ENCODE assay signal across 20 cellular contexts in the genomic region with DNA sequence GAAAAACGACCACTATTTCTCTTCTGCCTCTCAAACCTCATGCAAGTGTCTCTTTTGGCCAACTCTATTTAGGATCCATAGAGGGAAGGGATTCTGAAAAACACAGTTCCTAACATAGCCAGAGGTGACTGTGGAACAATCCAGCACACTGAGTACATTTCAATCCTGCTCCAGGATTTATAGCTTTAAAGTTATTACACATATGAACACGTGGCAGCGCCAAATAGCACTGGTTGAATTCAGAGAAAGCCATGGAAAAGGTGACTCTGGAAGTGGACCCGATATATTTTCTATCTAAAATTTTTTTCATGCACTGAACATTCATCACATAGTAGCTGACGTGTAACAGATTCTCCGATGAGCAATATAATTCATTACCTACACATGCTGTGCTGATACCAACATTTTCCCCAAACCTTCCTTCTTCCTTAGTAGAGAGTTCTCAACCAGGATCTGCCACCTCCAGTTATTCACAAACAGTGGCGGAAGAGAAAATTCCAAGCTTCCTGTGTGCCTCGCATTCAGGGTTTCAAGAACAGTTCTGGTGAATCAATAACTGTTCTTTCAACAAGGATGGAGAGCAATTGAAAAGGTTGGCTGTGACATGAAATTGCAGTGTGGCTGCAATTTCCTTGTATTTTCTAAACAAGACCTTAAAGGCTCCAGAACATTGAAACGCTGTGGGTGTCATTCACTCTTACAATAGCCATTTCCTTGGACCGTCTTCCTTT. TPM values are rescaled to one million over a fixed set of nuclear protein-coding genes. Genes with fewer than 3 reads are reported as not detected.
DNase-seq lines count a peak whose midpoint lies in the region; ATAC-seq, FAIRE-seq and TF ChIP-seq lines count a peak whose summit lies in the region.
"Had no signal": no experiment of that assay in that cellular context is flagged by ENCODE, and none has a peak within 500 bp of the region (broad histone marks: within the 10 kb centered on the region; RNA-seq: fewer than 3 reads in every experiment).

No MANE protein-coding gene starts in this region.

- no peaks in the 10 kb centered on the region for H3K4me1 Mint-ChIP-seq in activated T-cell treated with anti-CD3 and anti-CD28 coated beads, Interleukin-2, amount 50 U/mL, for 4 hours (ENCODE audit: low read depth)
- H3K4me1 Mint-ChIP-seq: IgD-negative memory B cell had no signal

- no peak overlapping the region for H3K4me2 ChIP-seq in K562 (ENCODE audit: insufficient read depth, low read length)

- intact Hi-C loops in K562 (cut with micrococcal nuclease) = no loop called here

- POLR2A ChIA-PET in K562 (lab: Yijun Ruan, JAX) = interaction anchor here (0.6 kb wide), 1 partner anchor 21 kb away, joined by 3 read pairs; no protein-coding TSS in a partner anchor

- H3K79me2 ChIP-seq in K562 (ENCODE audit: control insufficient read depth, insufficient read depth, low read length) = no peaks in the 10 kb centered on the region

- no peaks in the 10 kb centered on the region for H3K9me1 ChIP-seq in K562 (ENCODE audit: control insufficient read depth, insufficient read depth, low read length)

- no TSS peak for BruUV-seq in K562 (replicated peaks; lab: Mats Ljungman, UMichigan)

- no peaks in the 10 kb centered on the region for H3K9me3 ChIP-seq in K562 (replicated peaks; ENCODE audit: control insufficient read depth, insufficient read depth, low read depth, low read length)

- no peak for TF ChIP-seq POLR2A in K562 (conservative IDR thresholded peaks at IDR 0.05)

- TF ChIP-seq EP300 in K562 (IDR thresholded peaks at IDR 0.05; ENCODE audit: low read length) = no peak

- in situ Hi-C loops in K562 (cut with MboI) = no loop called here

- peak; percentile 38 to 70 for TF ChIP-seq RAD21 in K562 (CRISPR knock-in tag; conservative IDR thresholded peaks at IDR 0.05 in 1 of 2, IDR thresholded peaks at IDR 0.05 in 1 of 2)

- H2AFZ ChIP-seq in K562 (ENCODE audit: low read depth, low read length) = no peak overlapping the region

- no peaks in the 10 kb centered on the region for H4K20me1 ChIP-seq in K562 (replicated peaks; ENCODE audit: control insufficient read depth, insufficient read depth, low read length)

- H3K4me1 ChIP-seq in K562 (replicated peaks in 1 of 2; ENCODE audit: control insufficient read depth in 2 of 2, insufficient read depth in 2 of 2, low read length in 2 of 2) = no peaks in the 10 kb centered on the region

- H3K9me3 Mint-ChIP-seq in activated T-cell treated with anti-CD3 and anti-CD28 coated beads, Interleukin-2, amount 50 U/mL, for 4 hours = no peaks in the 10 kb centered on the region
- H3K9me3 Mint-ChIP-seq: H9, IgD-negative memory B cell had no signal

- no peaks in the 10 kb centered on the region for H3K36me3 Mint-ChIP-seq in activated T-cell treated with anti-CD3 and anti-CD28 coated beads, Interleukin-2, amount 50 U/mL, for 4 hours (ENCODE audit: insufficient read depth)
- H3K36me3 Mint-ChIP-seq: IgD-negative memory B cell had no signal

- TF ChIP-seq CTCF in LNCaP clone FGC (IDR thresholded peaks at IDR 0.05; ENCODE audit: control insufficient read depth, extremely low read depth, insufficient read depth) (peak; percentile 18; the same call in 1 of the 2 replicates), K562 (IDR thresholded peaks at IDR 0.05 in 2 of 3, conservative IDR thresholded peaks at IDR 0.05 in 1 of 3; ENCODE audit: insufficient read depth in 2 of 3, low read depth in 1 of 3, low read length in 3 of 3) (peak in 1 of 3 experiments; percentile 29; a peak in 1 of 6 replicates)

- H3K27me3 Mint-ChIP-seq in activated T-cell treated with anti-CD3 and anti-CD28 coated beads, Interleukin-2, amount 50 U/mL, for 4 hours (ENCODE audit: low read depth) = no peaks in the 10 kb centered on the region

- no peak for FAIRE-seq in K562 (lab: Jason Lieb, UNC)
- no peak for FAIRE-seq in frontal cortex (lab: Jason Lieb, UNC)
- FAIRE-seq: HTR-8/SVneo had no signal

- H3K27me3 ChIP-seq in K562 (ENCODE audit: control insufficient read depth in 2 of 2, insufficient read depth in 2 of 2, low read length in 2 of 2) = peaks cover 3 to 9% of the 10 kb centered on the region in 2 experiments; a peak in 4 of 5 replicates

- no peak overlapping the region for H3K9ac ChIP-seq in K562 (ENCODE audit: insufficient read depth in 1 of 2, low read depth in 2 of 2, low read length in 2 of 2)

- no peak overlapping the region for H3K27ac ChIP-seq in K562 (ENCODE audit: extremely low read depth, low read depth, low read length)
- H3K27ac ChIP-seq: C4-2B had no signal

- no peak; the same call in 2 of the 3 replicates for ATAC-seq in K562
- ATAC-seq in left lobe of liver = peak; percentile 46
- ATAC-seq in activated T-cell treated with anti-CD3 and anti-CD28 coated beads, Interleukin-2, amount 50 U/mL, for 4 hours = no peak
- no peak for ATAC-seq in HG03565 (IDR thresholded peaks at IDR 0.05; ENCODE audit: unreplicated experiment)
- ATAC-seq in GM19351 (IDR thresholded peaks at IDR 0.05; ENCODE audit: unreplicated experiment) = no peak

- H3K36me3 ChIP-seq in K562 (ENCODE audit: control insufficient read depth, insufficient read depth, low read length) = no peaks in the 10 kb centered on the region

- CTCF ChIA-PET in K562 (lab: Yijun Ruan, JAX; ENCODE audit: low intra/inter-chr PET ratio) = no interaction called here

- H3K4me3 Mint-ChIP-seq in activated T-cell treated with anti-CD3 and anti-CD28 coated beads, Interleukin-2, amount 50 U/mL, for 4 hours = no peak overlapping the region
- H3K4me3 Mint-ChIP-seq: H9, IgD-negative memory B cell had no signal

- H3K4me3 ChIP-seq in LNCaP clone FGC (ENCODE audit: low read depth, low read length) (no peak overlapping the region), K562 (no peak overlapping the region)

- 1% methylated on average over 10 of the region's 10 CpGs for WGBS in K562 (ENCODE audit: insufficient coverage, low coverage, missing lambda C conversion rate)

- DNase-seq in LNCaP clone FGC (ENCODE audit: low read depth) (no peak), K562 (ENCODE audit: extremely low read depth in 1 of 4, low spot score in 3 of 4) (no peak), left lobe of liver (ENCODE audit: low spot score) (no peak), renal cortical epithelial cell (ENCODE audit: low read depth) (peak; percentile 34), frontal cortex (ENCODE audit: low spot score in 2 of 2) (no peak)
- DNase-seq in activated T-cell treated with anti-CD3 and anti-CD28 coated beads, Interleukin-2, amount 50 U/mL, for 4 hours = no peak
- DNase-seq: ACHN, AML-193, DMS79, H9, NCI-H1105 treated with DMSO at 0.1 percent for 48 hours, NCI-H1694, NCI-H2107, NCI-H510A, NCI-H774 had no signal

TF ChIP-seq in K562, 482 proteins besides CTCF, POLR2A, EP300 and RAD21 (continues in another document):
- TF ChIP-seq HNRNPLL (IDR thresholded peaks at IDR 0.05; ENCODE audit: low read depth, low read length, poor library complexity, severe bottlenecking) (no peak), BRCA1 (IDR thresholded peaks at IDR 0.05) (no peak), BRCA1 (CRISPR knock-in tag; IDR thresholded peaks at IDR 0.05) (no peak), DIDO1 (tag; IDR thresholded peaks at IDR 0.05; ENCODE audit: low read depth) (no peak), CSDE1 (IDR thresholded peaks at IDR 0.05) (no peak), NBN (IDR thresholded peaks at IDR 0.05; ENCODE audit: low read depth) (no peak), SMARCE1 (IDR thresholded peaks at IDR 0.05) (no peak), ZNF507 (tag; conservative IDR thresholded peaks at IDR 0.05) (no peak), DNMT1 (IDR thresholded peaks at IDR 0.05) (no peak), ZNF780A (CRISPR knock-in tag; IDR thresholded peaks at IDR 0.05) (no peak), RBM15 (IDR thresholded peaks at IDR 0.05; ENCODE audit: insufficient read depth, low read length) (no peak), CC2D1A (IDR thresholded peaks at IDR 0.05) (no peak)
- TF ChIP-seq, protein P1, sequence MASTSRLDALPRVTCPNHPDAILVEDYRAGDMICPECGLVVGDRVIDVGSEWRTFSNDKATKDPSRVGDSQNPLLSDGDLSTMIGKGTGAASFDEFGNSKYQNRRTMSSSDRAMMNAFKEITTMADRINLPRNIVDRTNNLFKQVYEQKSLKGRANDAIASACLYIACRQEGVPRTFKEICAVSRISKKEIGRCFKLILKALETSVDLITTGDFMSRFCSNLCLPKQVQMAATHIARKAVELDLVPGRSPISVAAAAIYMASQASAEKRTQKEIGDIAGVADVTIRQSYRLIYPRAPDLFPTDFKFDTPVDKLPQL (IDR thresholded peaks at IDR 0.05; ENCODE audit: extremely low read depth, insufficient read length) = no peak

RNA-seq across cellular contexts. Expression of a gene that starts 25.7 kb away (rescaled TPM):
- not detected in 2 replicates for total RNA-seq in K562 (2011; cell fraction: chromatin; rRNA removed; ENCODE audit: low replicate concordance)
- not detected in 2 replicates for total RNA-seq in K562 (2011; cell fraction: nucleolus; rRNA removed)
- total RNA-seq in K562 (2011; cell fraction: nucleoplasm; rRNA removed) = not detected in 2 replicates
- total RNA-seq in K562 (2014; rRNA removed) (not detected in 2 replicates), K562 (2014; rRNA removed; fragmentation: Illumina TruSeq; extraction: Trizol) (not detected in 2 replicates), K562 (2015; rRNA removed; fragmentation: Illumina TruSeq; extraction: Trizol) (not detected in 2 replicates), K562 (2021) (0.53 and 0.92 TPM in 2 replicates), left lobe of liver (4,291 TPM), renal cortical epithelial cell (not detected in 2 replicates), frontal cortex (0.82 TPM)
- polyA plus RNA-seq in K562 (2011; rRNA removed) (not detected in 2 replicates), K562 (2014; fragmentation: Illumina TruSeq; extraction: Trizol) (not detected in 2 replicates), K562 (2014; fragmentation: Nextera tagmentation; extraction: Ambion mirVana) (not detected), K562 (2014; rRNA removed) (0.17 TPM in 1 of 2 replicates, not detected in the other)
- polyA plus RNA-seq in K562 (2011; cell fraction: cytosol; rRNA removed) = not detected in 2 replicates
- polyA plus RNA-seq in K562 (2011; cell fraction: nucleus; rRNA removed) = not detected in 2 replicates
- polyA plus RNA-seq in K562 (2012) = not detected in 2 replicates
- not detected in 2 replicates for polyA minus RNA-seq in K562 (2011; rRNA and poly(A)+ RNA removed)
- polyA minus RNA-seq in K562 (2011; cell fraction: cytosol; rRNA and poly(A)+ RNA removed) = not detected in 2 replicates
- not detected in 2 replicates for polyA minus RNA-seq in K562 (2011; cell fraction: nucleus; rRNA and poly(A)+ RNA removed)
- 1 to 10 TPM in 1 of 3 donors, under 1 TPM in 2; 0.30 to 1.1 (median 0.56) TPM for total RNA-seq in activated T-cell treated with anti-CD3 and anti-CD28 coated beads, Interleukin-2, amount 50 U/mL, for 4 hours
- total RNA-seq: H9 had no signal
- polyA plus RNA-seq: IgD-negative memory B cell had no signal

Comparison
In these comparisons a context has a peak if more than half of its experiments do, and no peak if none do; other contexts are left out.
1. RNA of a gene that starts 25.7 kb away (total RNA-seq): 4,291 TPM in left lobe of liver (single experiment); 0.82 TPM in frontal cortex (single experiment), 0.30 to 1.1 TPM in activated T-cell treated with anti-CD3 and anti-CD28 coated beads, Interleukin-2, amount 50 U/mL, for 4 hours, 0.53 to 0.92 TPM in K562 and not detected in renal cortical epithelial cell; every median in the first group is over 1,000 times any median in the second.